Comparison of ENCODE assay signal across 16 cellular contexts in genomic region chr15:62840518-62841268, GRCh38.
"Had no signal": no experiment of that assay in that cellular context is flagged by ENCODE, and none has a peak within 500 bp of the region (broad histone marks: within the 10 kb centered on the region; RNA-seq: fewer than 3 reads in every experiment).

No MANE protein-coding gene starts in this region.

- H3K36me3 Mint-ChIP-seq: naive thymus-derived CD8-positive, alpha-beta T cell had no signal

- H3K36me3 ChIP-seq: prostate gland, uterus had no signal

- H3K27me3 ChIP-seq: adrenal gland, body of pancreas, uterus had no signal

- H3K27ac ChIP-seq: adrenal gland, prostate gland, thoracic aorta, uterus had no signal

- H3K9me3 Mint-ChIP-seq: activated CD4-positive, alpha-beta T cell treated with anti-CD3 and anti-CD28 coated beads, Interleukin-2, amount 10 ng/mL, durations not matched to agents 7 days and 5 days; naive thymus-derived CD8-positive, alpha-beta T cell; stimulated activated naive CD8-positive, alpha-beta T cell treated with anti-CD3 and anti-CD28 coated beads, Interleukin-15, Interleukin-2, amounts not matched to agents 100 ng/mL and 50 ng/mL, for 24 hours had no signal

- H3K4me3 Mint-ChIP-seq: activated CD4-positive, alpha-beta T cell treated with anti-CD3 and anti-CD28 coated beads, Interleukin-2, amount 10 ng/mL, durations not matched to agents 7 days and 5 days; naive thymus-derived CD8-positive, alpha-beta T cell; stimulated activated naive CD8-positive, alpha-beta T cell treated with anti-CD3 and anti-CD28 coated beads, Interleukin-15, Interleukin-2, amounts not matched to agents 100 ng/mL and 50 ng/mL, for 24 hours had no signal

- DNase-seq: activated CD4-positive, alpha-beta T cell treated with anti-CD3 and anti-CD28 coated beads, Interleukin-2, amount 10 ng/mL, durations not matched to agents 7 days and 5 days; activated CD4-positive, CD25-positive, alpha-beta regulatory T cell; activated CD8-positive, alpha-beta memory T cell treated with anti-CD3 and anti-CD28 coated beads for 24 hours; activated naive CD4-positive, alpha-beta T cell treated with anti-CD3 and anti-CD28 coated beads, Interleukin-2, amount 50 U/mL, for 16 hours; activated T-cell treated with anti-CD3 and anti-CD28 coated beads for 4 hours; adrenal gland; body of pancreas; cerebellar nuclear complex; dermis blood vessel endothelial cell; naive thymus-derived CD8-positive, alpha-beta T cell; nucleus accumbens; stimulated activated CD4-positive, alpha-beta T cell treated with anti-CD3 and anti-CD28 coated beads, Interleukin-4, amount 100 ng/mL, for 1 hour; uterus had no signal

- H3K4me1 Mint-ChIP-seq: activated CD4-positive, alpha-beta T cell treated with anti-CD3 and anti-CD28 coated beads, Interleukin-2, amount 10 ng/mL, durations not matched to agents 7 days and 5 days; naive thymus-derived CD8-positive, alpha-beta T cell had no signal

- H3K9me3 ChIP-seq: adrenal gland, body of pancreas, prostate gland, thoracic aorta, uterus had no signal

- H3K4me1 ChIP-seq: adrenal gland, prostate gland, uterus had no signal

- H3K27me3 Mint-ChIP-seq: activated CD4-positive, alpha-beta T cell treated with anti-CD3 and anti-CD28 coated beads, Interleukin-2, amount 10 ng/mL, durations not matched to agents 7 days and 5 days; stimulated activated naive CD8-positive, alpha-beta T cell treated with anti-CD3 and anti-CD28 coated beads, Interleukin-15, Interleukin-2, amounts not matched to agents 100 ng/mL and 50 ng/mL, for 24 hours had no signal

- H3K4me3 ChIP-seq: adrenal gland, body of pancreas, prostate gland, thoracic aorta, uterus had no signal

- H3K27ac Mint-ChIP-seq: activated CD4-positive, alpha-beta T cell treated with anti-CD3 and anti-CD28 coated beads, Interleukin-2, amount 10 ng/mL, durations not matched to agents 7 days and 5 days; naive thymus-derived CD8-positive, alpha-beta T cell; stimulated activated naive CD8-positive, alpha-beta T cell treated with anti-CD3 and anti-CD28 coated beads, Interleukin-15, Interleukin-2, amounts not matched to agents 100 ng/mL and 50 ng/mL, for 24 hours had no signal
